Comparison of ENCODE assay signal across 1 cellular context in the genomic region with DNA sequence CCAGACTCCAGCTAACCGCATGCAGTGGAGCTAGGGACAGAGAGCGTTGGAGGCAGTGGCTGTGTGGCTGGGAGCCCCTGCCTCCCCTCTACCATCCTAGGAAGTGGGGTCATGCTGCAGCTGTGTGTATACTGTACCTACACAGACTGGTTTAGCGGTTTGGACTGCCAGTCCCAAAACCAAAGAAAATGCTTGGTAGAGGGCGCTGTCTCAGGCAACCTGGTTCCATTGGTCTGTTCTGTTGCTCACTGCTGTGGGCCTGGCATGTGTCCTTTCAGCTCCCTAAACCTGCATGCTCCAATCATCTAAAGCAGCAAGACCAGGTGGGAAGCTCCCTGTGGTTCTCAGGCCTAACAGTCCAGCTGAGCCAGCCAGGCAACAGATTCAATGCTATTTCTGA.
TF ChIP-seq lines count a peak whose summit lies in the region.

No MANE protein-coding gene starts in this region.

TF ChIP-seq in K562, 482 proteins besides CTCF, POLR2A, EP300 and RAD21:
- TF ChIP-seq, protein P1, sequence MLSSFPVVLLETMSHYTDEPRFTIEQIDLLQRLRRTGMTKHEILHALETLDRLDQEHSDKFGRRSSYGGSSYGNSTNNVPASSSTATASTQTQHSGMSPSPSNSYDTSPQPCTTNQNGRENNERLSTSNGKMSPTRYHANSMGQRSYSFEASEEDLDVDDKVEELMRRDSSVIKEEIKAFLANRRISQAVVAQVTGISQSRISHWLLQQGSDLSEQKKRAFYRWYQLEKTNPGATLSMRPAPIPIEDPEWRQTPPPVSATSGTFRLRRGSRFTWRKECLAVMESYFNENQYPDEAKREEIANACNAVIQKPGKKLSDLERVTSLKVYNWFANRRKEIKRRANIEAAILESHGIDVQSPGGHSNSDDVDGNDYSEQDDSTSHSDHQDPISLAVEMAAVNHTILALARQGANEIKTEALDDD (IDR thresholded peaks at IDR 0.05) = no peak
- TF ChIP-seq, protein P2, sequence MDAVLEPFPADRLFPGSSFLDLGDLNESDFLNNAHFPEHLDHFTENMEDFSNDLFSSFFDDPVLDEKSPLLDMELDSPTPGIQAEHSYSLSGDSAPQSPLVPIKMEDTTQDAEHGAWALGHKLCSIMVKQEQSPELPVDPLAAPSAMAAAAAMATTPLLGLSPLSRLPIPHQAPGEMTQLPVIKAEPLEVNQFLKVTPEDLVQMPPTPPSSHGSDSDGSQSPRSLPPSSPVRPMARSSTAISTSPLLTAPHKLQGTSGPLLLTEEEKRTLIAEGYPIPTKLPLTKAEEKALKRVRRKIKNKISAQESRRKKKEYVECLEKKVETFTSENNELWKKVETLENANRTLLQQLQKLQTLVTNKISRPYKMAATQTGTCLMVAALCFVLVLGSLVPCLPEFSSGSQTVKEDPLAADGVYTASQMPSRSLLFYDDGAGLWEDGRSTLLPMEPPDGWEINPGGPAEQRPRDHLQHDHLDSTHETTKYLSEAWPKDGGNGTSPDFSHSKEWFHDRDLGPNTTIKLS (IDR thresholded peaks at IDR 0.05; ENCODE audit: borderline replicate concordance, low read depth) = no peak
- TF ChIP-seq STAT5A (IDR thresholded peaks at IDR 0.05; ENCODE audit: borderline replicate concordance, low read length) (no peak), PRMT5 (CRISPR knock-in tag; IDR thresholded peaks at IDR 0.05) (no peak), TAF1 (IDR thresholded peaks at IDR 0.05; ENCODE audit: control insufficient read depth, extremely low read depth, insufficient read depth, low read length, severe bottlenecking) (no peak), DMBX1 (CRISPR knock-in tag; IDR thresholded peaks at IDR 0.05; ENCODE audit: borderline replicate concordance) (no peak), ZNF121 (CRISPR knock-in tag; conservative IDR thresholded peaks at IDR 0.05) (no peak), FOXA1 (IDR thresholded peaks at IDR 0.05; ENCODE audit: borderline replicate concordance) (no peak), NCOR1 (IDR thresholded peaks at IDR 0.05) (no peak), FOSL1 (tag; conservative IDR thresholded peaks at IDR 0.05) (no peak)
- TF ChIP-seq, protein P3, sequence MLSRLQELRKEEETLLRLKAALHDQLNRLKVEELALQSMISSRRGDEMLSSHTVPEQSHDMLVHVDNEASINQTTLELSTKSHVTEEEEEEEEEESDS (CRISPR knock-in tag; IDR thresholded peaks at IDR 0.05) = no peak
- TF ChIP-seq, protein P4, sequence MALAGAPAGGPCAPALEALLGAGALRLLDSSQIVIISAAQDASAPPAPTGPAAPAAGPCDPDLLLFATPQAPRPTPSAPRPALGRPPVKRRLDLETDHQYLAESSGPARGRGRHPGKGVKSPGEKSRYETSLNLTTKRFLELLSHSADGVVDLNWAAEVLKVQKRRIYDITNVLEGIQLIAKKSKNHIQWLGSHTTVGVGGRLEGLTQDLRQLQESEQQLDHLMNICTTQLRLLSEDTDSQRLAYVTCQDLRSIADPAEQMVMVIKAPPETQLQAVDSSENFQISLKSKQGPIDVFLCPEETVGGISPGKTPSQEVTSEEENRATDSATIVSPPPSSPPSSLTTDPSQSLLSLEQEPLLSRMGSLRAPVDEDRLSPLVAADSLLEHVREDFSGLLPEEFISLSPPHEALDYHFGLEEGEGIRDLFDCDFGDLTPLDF (CRISPR knock-in tag; IDR thresholded peaks at IDR 0.05) = no peak
- TF ChIP-seq, protein P5, sequence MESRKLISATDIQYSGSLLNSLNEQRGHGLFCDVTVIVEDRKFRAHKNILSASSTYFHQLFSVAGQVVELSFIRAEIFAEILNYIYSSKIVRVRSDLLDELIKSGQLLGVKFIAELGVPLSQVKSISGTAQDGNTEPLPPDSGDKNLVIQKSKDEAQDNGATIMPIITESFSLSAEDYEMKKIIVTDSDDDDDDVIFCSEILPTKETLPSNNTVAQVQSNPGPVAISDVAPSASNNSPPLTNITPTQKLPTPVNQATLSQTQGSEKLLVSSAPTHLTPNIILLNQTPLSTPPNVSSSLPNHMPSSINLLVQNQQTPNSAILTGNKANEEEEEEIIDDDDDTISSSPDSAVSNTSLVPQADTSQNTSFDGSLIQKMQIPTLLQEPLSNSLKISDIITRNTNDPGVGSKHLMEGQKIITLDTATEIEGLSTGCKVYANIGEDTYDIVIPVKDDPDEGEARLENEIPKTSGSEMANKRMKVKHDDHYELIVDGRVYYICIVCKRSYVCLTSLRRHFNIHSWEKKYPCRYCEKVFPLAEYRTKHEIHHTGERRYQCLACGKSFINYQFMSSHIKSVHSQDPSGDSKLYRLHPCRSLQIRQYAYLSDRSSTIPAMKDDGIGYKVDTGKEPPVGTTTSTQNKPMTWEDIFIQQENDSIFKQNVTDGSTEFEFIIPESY (CRISPR knock-in tag; IDR thresholded peaks at IDR 0.05) = no peak
